Comparison of ENCODE assay signal across 1 cellular context in the genomic region with DNA sequence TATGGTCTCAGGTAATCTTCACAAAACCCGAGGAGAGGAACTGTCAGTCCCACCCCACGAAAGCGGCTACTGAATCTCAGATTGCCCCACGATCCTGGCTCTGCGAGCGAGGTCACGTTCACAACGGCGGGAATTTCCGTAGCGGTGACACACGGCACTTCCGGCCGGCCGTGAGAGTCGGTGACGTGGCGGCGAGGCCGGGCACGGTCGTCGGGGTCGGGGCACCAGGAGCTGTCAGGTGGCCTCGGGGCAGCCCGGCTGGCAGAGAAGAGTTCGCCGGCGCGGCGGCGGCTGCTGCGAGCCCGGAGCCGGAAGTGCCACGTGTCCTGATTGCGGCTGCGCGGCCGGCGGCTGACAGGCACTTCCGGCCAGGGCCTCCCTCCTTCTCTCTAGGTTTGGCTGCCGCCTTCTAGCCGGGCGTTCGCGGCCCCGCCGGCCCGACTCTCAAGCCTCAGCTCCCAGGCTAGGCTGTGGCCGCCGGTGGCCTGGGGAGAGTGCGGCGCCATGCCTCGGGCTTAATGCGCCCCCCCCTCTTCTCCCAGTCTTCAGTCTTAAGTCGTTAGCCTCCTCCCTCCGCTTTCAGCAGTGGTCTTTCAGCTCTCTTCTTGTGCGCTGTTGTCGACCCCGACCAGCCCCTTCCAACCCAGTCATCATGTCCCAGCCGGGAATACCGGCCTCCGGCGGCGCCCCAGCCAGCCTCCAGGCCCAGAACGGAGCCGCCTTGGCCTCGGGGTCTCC.
TF ChIP-seq lines count a peak whose summit lies in the region.

A gene (plus strand): TSS at position 361 of the 738 bp plus-strand sequence. CDS start 292 bp downstream, at position 653.

TF ChIP-seq in H1, 55 proteins besides CTCF, POLR2A, EP300 and RAD21:
- peak; percentile 92 for TF ChIP-seq ASH2L (IDR thresholded peaks at IDR 0.05; ENCODE audit: low read length)
- TF ChIP-seq CTBP2 (IDR thresholded peaks at IDR 0.05; ENCODE audit: borderline replicate concordance, insufficient read depth, insufficient read length, low read length) = no peak
- 0 out of 2 replicates have a peak, but pooled peaks have one; percentile 38 for TF ChIP-seq EGR1 (IDR thresholded peaks at IDR 0.05; ENCODE audit: borderline replicate concordance, low read depth, low read length)
- TF ChIP-seq SRF (IDR thresholded peaks at IDR 0.05; ENCODE audit: low read depth, low read length) = no peak
- TF ChIP-seq CHD2 (IDR thresholded peaks at IDR 0.05; ENCODE audit: low read length) = no peak
- TF ChIP-seq, protein P1, sequence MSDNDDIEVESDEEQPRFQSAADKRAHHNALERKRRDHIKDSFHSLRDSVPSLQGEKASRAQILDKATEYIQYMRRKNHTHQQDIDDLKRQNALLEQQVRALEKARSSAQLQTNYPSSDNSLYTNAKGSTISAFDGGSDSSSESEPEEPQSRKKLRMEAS (IDR thresholded peaks at IDR 0.05) = peak; percentile 91
- peak; percentile 85 for TF ChIP-seq CREB1 (IDR thresholded peaks at IDR 0.05)
- TF ChIP-seq KDM5A (IDR thresholded peaks at IDR 0.05; ENCODE audit: low read length) = no peak
- no peak for TF ChIP-seq CHD1 (IDR thresholded peaks at IDR 0.05; ENCODE audit: low read depth, low read length)
- TF ChIP-seq EZH2 (IDR thresholded peaks at IDR 0.05; ENCODE audit: low read depth, low read length, severe bottlenecking) = no peak
- no peak for TF ChIP-seq RFX5 (IDR thresholded peaks at IDR 0.05; ENCODE audit: borderline replicate concordance, low read depth, low read length)
- TF ChIP-seq CBX5 (IDR thresholded peaks at IDR 0.05; ENCODE audit: low read depth, low read length) = no peak
- no peak for TF ChIP-seq TCF12 (IDR thresholded peaks at IDR 0.05; ENCODE audit: low read depth, low read length)
- peak; percentile 64 for TF ChIP-seq KDM4A (IDR thresholded peaks at IDR 0.05; ENCODE audit: low read depth, low read length, severe bottlenecking)
- peak; percentile 14; the same call in 1 of the 2 replicates for TF ChIP-seq BACH1 (IDR thresholded peaks at IDR 0.05; ENCODE audit: low read length)
- TF ChIP-seq, protein P2, sequence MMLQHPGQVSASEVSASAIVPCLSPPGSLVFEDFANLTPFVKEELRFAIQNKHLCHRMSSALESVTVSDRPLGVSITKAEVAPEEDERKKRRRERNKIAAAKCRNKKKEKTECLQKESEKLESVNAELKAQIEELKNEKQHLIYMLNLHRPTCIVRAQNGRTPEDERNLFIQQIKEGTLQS (IDR thresholded peaks at IDR 0.05; ENCODE audit: insufficient read depth, low read depth, low read length) = no peak
- TF ChIP-seq GTF2F1 (IDR thresholded peaks at IDR 0.05; ENCODE audit: borderline replicate concordance, low read depth, low read length) = no peak
- no peak for TF ChIP-seq SP2 (IDR thresholded peaks at IDR 0.05; ENCODE audit: low read length)
- 0 out of 2 replicates have a peak, but pooled peaks have one; percentile 31 for TF ChIP-seq JUND (IDR thresholded peaks at IDR 0.05; ENCODE audit: low read length)
- TF ChIP-seq BCL11A (IDR thresholded peaks at IDR 0.05; ENCODE audit: low read depth in 2 of 2, low read length in 2 of 2) = no peak
- no peak for TF ChIP-seq HDAC6 (IDR thresholded peaks at IDR 0.05; ENCODE audit: low read depth, low read length)
- no peak for TF ChIP-seq ZNF274 (IDR thresholded peaks at IDR 0.05; ENCODE audit: borderline replicate concordance, extremely low read depth, low read length)
- TF ChIP-seq RBBP5 (IDR thresholded peaks at IDR 0.05; ENCODE audit: borderline replicate concordance, low read depth, low read length) = peak; percentile 80
- no peak for TF ChIP-seq SIX5 (IDR thresholded peaks at IDR 0.05; ENCODE audit: low read depth, low read length)
- TF ChIP-seq, protein P3, sequence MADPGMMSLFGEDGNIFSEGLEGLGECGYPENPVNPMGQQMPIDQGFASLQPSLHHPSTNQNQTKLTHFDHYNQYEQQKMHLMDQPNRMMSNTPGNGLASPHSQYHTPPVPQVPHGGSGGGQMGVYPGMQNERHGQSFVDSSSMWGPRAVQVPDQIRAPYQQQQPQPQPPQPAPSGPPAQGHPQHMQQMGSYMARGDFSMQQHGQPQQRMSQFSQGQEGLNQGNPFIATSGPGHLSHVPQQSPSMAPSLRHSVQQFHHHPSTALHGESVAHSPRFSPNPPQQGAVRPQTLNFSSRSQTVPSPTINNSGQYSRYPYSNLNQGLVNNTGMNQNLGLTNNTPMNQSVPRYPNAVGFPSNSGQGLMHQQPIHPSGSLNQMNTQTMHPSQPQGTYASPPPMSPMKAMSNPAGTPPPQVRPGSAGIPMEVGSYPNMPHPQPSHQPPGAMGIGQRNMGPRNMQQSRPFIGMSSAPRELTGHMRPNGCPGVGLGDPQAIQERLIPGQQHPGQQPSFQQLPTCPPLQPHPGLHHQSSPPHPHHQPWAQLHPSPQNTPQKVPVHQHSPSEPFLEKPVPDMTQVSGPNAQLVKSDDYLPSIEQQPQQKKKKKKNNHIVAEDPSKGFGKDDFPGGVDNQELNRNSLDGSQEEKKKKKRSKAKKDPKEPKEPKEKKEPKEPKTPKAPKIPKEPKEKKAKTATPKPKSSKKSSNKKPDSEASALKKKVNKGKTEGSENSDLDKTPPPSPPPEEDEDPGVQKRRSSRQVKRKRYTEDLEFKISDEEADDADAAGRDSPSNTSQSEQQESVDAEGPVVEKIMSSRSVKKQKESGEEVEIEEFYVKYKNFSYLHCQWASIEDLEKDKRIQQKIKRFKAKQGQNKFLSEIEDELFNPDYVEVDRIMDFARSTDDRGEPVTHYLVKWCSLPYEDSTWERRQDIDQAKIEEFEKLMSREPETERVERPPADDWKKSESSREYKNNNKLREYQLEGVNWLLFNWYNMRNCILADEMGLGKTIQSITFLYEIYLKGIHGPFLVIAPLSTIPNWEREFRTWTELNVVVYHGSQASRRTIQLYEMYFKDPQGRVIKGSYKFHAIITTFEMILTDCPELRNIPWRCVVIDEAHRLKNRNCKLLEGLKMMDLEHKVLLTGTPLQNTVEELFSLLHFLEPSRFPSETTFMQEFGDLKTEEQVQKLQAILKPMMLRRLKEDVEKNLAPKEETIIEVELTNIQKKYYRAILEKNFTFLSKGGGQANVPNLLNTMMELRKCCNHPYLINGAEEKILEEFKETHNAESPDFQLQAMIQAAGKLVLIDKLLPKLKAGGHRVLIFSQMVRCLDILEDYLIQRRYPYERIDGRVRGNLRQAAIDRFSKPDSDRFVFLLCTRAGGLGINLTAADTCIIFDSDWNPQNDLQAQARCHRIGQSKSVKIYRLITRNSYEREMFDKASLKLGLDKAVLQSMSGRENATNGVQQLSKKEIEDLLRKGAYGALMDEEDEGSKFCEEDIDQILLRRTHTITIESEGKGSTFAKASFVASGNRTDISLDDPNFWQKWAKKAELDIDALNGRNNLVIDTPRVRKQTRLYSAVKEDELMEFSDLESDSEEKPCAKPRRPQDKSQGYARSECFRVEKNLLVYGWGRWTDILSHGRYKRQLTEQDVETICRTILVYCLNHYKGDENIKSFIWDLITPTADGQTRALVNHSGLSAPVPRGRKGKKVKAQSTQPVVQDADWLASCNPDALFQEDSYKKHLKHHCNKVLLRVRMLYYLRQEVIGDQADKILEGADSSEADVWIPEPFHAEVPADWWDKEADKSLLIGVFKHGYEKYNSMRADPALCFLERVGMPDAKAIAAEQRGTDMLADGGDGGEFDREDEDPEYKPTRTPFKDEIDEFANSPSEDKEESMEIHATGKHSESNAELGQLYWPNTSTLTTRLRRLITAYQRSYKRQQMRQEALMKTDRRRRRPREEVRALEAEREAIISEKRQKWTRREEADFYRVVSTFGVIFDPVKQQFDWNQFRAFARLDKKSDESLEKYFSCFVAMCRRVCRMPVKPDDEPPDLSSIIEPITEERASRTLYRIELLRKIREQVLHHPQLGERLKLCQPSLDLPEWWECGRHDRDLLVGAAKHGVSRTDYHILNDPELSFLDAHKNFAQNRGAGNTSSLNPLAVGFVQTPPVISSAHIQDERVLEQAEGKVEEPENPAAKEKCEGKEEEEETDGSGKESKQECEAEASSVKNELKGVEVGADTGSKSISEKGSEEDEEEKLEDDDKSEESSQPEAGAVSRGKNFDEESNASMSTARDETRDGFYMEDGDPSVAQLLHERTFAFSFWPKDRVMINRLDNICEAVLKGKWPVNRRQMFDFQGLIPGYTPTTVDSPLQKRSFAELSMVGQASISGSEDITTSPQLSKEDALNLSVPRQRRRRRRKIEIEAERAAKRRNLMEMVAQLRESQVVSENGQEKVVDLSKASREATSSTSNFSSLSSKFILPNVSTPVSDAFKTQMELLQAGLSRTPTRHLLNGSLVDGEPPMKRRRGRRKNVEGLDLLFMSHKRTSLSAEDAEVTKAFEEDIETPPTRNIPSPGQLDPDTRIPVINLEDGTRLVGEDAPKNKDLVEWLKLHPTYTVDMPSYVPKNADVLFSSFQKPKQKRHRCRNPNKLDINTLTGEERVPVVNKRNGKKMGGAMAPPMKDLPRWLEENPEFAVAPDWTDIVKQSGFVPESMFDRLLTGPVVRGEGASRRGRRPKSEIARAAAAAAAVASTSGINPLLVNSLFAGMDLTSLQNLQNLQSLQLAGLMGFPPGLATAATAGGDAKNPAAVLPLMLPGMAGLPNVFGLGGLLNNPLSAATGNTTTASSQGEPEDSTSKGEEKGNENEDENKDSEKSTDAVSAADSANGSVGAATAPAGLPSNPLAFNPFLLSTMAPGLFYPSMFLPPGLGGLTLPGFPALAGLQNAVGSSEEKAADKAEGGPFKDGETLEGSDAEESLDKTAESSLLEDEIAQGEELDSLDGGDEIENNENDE (IDR thresholded peaks at IDR 0.05; ENCODE audit: insufficient replicate concordance, low read length) = no peak
- TF ChIP-seq MAFK (IDR thresholded peaks at IDR 0.05; ENCODE audit: low read depth, low read length) = no peak
- peak; percentile 90 for TF ChIP-seq GABPA (IDR thresholded peaks at IDR 0.05; ENCODE audit: borderline replicate concordance, insufficient read depth, low read length)
- no peak for TF ChIP-seq CEBPB (IDR thresholded peaks at IDR 0.05; ENCODE audit: low read depth, low read length)
- no peak for TF ChIP-seq SP1 (IDR thresholded peaks at IDR 0.05; ENCODE audit: low read depth, low read length)
- TF ChIP-seq TAF1 (IDR thresholded peaks at IDR 0.05; ENCODE audit: low read depth, low read length) = peak; percentile 87
- TF ChIP-seq, protein P4, sequence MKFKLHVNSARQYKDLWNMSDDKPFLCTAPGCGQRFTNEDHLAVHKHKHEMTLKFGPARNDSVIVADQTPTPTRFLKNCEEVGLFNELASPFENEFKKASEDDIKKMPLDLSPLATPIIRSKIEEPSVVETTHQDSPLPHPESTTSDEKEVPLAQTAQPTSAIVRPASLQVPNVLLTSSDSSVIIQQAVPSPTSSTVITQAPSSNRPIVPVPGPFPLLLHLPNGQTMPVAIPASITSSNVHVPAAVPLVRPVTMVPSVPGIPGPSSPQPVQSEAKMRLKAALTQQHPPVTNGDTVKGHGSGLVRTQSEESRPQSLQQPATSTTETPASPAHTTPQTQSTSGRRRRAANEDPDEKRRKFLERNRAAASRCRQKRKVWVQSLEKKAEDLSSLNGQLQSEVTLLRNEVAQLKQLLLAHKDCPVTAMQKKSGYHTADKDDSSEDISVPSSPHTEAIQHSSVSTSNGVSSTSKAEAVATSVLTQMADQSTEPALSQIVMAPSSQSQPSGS (IDR thresholded peaks at IDR 0.05; ENCODE audit: low read length) = no peak
- TF ChIP-seq TEAD4 (IDR thresholded peaks at IDR 0.05; ENCODE audit: low read depth, low read length) = no peak
- TF ChIP-seq SIN3A (conservative IDR thresholded peaks at IDR 0.05 in 1 of 2, IDR thresholded peaks at IDR 0.05 in 1 of 2; ENCODE audit: low read depth in 1 of 2, low read length in 2 of 2) = peak; percentile 93 to 98; a peak in 3 of 4 replicates
- TF ChIP-seq HDAC2 (IDR thresholded peaks at IDR 0.05; ENCODE audit: borderline replicate concordance in 1 of 2, low read depth in 2 of 2, low read length in 2 of 2) = peak; percentile 67 to 74; a peak in 1 of 4 replicates
- TF ChIP-seq POU5F1 (IDR thresholded peaks at IDR 0.05; ENCODE audit: low read depth, low read length) = no peak
- no peak for TF ChIP-seq RNF2 (IDR thresholded peaks at IDR 0.05; ENCODE audit: borderline replicate concordance, low read depth, low read length, missing control alignments, poor library complexity, severe bottlenecking)
- TF ChIP-seq NANOG (IDR thresholded peaks at IDR 0.05; ENCODE audit: insufficient read depth, low read depth, low read length, poor library complexity, severe bottlenecking) = no peak
- TF ChIP-seq, protein P5, sequence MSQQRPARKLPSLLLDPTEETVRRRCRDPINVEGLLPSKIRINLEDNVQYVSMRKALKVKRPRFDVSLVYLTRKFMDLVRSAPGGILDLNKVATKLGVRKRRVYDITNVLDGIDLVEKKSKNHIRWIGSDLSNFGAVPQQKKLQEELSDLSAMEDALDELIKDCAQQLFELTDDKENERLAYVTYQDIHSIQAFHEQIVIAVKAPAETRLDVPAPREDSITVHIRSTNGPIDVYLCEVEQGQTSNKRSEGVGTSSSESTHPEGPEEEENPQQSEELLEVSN (IDR thresholded peaks at IDR 0.05) = peak; percentile 95
- no peak for TF ChIP-seq BRCA1 (IDR thresholded peaks at IDR 0.05; ENCODE audit: low read depth, low read length)
- TF ChIP-seq TAF7 (optimal IDR thresholded peaks at IDR 0.05; ENCODE audit: borderline replicate concordance, low read depth, low read length) = peak; percentile 77
- peak; percentile 56; the same call in 1 of the 2 replicates for TF ChIP-seq YY1 (IDR thresholded peaks at IDR 0.05; ENCODE audit: low read depth, low read length)
- no peak for TF ChIP-seq SUZ12 (IDR thresholded peaks at IDR 0.05; ENCODE audit: low read length)
- TF ChIP-seq TBP (IDR thresholded peaks at IDR 0.05; ENCODE audit: low read depth, low read length) = peak; percentile 58
- peak; percentile 13 for TF ChIP-seq SAP30 (IDR thresholded peaks at IDR 0.05; ENCODE audit: insufficient read depth, insufficient replicate concordance, low read length)
- no peak for TF ChIP-seq CBX8 (IDR thresholded peaks at IDR 0.05; ENCODE audit: borderline replicate concordance, low read depth, low read length)
- TF ChIP-seq, protein P6, sequence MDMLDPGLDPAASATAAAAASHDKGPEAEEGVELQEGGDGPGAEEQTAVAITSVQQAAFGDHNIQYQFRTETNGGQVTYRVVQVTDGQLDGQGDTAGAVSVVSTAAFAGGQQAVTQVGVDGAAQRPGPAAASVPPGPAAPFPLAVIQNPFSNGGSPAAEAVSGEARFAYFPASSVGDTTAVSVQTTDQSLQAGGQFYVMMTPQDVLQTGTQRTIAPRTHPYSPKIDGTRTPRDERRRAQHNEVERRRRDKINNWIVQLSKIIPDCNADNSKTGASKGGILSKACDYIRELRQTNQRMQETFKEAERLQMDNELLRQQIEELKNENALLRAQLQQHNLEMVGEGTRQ (IDR thresholded peaks at IDR 0.05; ENCODE audit: low read length) = peak; percentile 66
- peak; percentile 48; the same call in 1 of the 2 replicates for TF ChIP-seq PHF8 (conservative IDR thresholded peaks at IDR 0.05; ENCODE audit: low read depth, low read length)
- no peak for TF ChIP-seq RXRA (IDR thresholded peaks at IDR 0.05; ENCODE audit: insufficient read depth, low read depth, low read length)
- no peak for TF ChIP-seq JUN (IDR thresholded peaks at IDR 0.05; ENCODE audit: low read depth, low read length)
- TF ChIP-seq SP4 (IDR thresholded peaks at IDR 0.05; ENCODE audit: low read length) = no peak
- peak; percentile 45 for TF ChIP-seq POLR2AphosphoS5 (IDR thresholded peaks at IDR 0.05; ENCODE audit: low read depth, low read length)
- TF ChIP-seq KDM1A (IDR thresholded peaks at IDR 0.05; ENCODE audit: borderline replicate concordance, low read length) = no peak
- TF ChIP-seq FOSL1 (IDR thresholded peaks at IDR 0.05; ENCODE audit: insufficient read depth, low read depth, low read length) = no peak
- no peak for TF ChIP-seq SIRT6 (IDR thresholded peaks at IDR 0.05; ENCODE audit: low read length)
- TF ChIP-seq NRF1 (IDR thresholded peaks at IDR 0.05; ENCODE audit: low read depth, low read length) = peak; percentile 39; the same call in 1 of the 2 replicates
